ENCODE assay signal across 21 cellular contexts in genomic region chr9:133547116-133547515, GRCh38. TPM values are rescaled to one million over a fixed set of nuclear protein-coding genes. Genes with fewer than 3 reads are reported as not detected.
"Had no signal": no experiment of that assay in that cellular context is flagged by ENCODE, and none has a peak within 500 bp of the region (broad histone marks: within the 10 kb centered on the region; RNA-seq: fewer than 3 reads in every experiment).

No MANE protein-coding gene starts in this region.

- FAIRE-seq: RCC 7860 had no signal

- DNase-seq: Karpas-422, KG1, MG63, NCI-H1092 treated with DMSO at 0.1 percent for 48 hours, NCI-H1436, NCI-H187, NCI-H2029, NCI-H2081 treated with DMSO at 0.1 percent for 48 hours, NCI-H2171, NCI-H226, NCI-H446, NCI-H510A, NCI-H524 treated with DMSO at 0.1 percent for 48 hours, NCI-H69, NCI-H774, Right ventricle myocardium superior, RPMI8226, SIG-M5 had no signal

RNA-seq across cellular contexts. Expression of gene ADAMTSL2, which starts 12.6 kb away (rescaled TPM):
- total RNA-seq: SJSA1 had no signal

RNA-seq across cellular contexts. Expression of gene MYMK, which starts 22.4 kb away (rescaled TPM):
- total RNA-seq: HT-29, Right ventricle myocardium superior, SJSA1 had no signal
